Comparison of ENCODE assay signal across 8 cellular contexts in the genomic region with DNA sequence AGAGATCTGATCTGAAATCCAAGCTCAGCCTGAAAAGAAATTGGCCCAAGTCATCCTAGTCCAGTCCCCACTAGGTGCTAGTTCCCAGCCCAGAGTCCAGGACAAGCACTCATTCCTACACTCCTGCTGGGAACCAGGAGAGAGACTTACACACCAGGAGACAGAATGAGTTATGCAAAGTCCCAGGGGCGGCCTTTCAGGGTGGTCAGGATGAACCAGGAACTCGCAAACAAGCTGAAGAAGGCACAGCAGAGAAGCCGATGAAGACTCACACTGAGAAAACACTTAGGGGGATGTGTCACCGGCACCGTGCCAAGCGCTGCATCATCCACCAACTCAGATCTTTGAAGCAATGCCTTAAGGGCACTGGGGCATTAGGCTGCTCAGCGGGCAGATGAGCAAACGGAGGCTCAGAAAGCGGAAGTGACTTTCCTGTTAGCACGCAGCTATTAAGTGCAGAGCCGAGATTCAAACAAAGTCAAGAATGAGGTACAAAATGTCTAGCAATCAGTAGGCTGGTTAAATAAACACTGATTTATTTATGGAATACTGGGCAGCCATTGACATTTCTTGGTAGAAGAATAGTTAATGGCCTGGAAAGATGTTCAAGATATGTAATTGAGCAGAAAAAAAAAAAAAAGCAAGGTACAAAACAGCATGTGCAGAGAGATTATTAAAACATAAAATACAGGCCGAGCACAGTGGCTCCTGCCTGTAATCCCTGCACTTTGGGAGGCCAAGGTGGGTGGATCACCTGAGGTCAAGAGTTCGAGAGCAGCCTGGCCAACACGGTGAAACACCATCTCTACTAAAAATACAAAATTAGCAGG.
DNase-seq lines count a peak whose midpoint lies in the region; ATAC-seq, FAIRE-seq and TF ChIP-seq lines count a peak whose summit lies in the region.

No MANE protein-coding gene starts in this region.

- no peak overlapping the region for H2AFZ ChIP-seq in astrocyte (ENCODE audit: low read depth, low read length)

- no peaks in the 10 kb centered on the region for H3K27me3 ChIP-seq in BLaER1 treated with 17β-estradiol and CSF1 and Interleukin-3, amounts not matched to agents 10 nM and 100 nM
- H3K27me3 ChIP-seq in HUES48 (ENCODE audit: control insufficient read depth, insufficient read depth, low read length) (no peaks in the 10 kb centered on the region), astrocyte (ENCODE audit: insufficient read depth, low read length) (no peaks in the 10 kb centered on the region)

- no peaks in the 10 kb centered on the region for H3K36me3 ChIP-seq in BLaER1 treated with 17β-estradiol and CSF1 and Interleukin-3, amounts not matched to agents 10 nM and 100 nM
- H3K36me3 ChIP-seq in HUES48 (ENCODE audit: control insufficient read depth, insufficient read depth, low read length), result no peaks in the 10 kb centered on the region
- no peaks in the 10 kb centered on the region for H3K36me3 ChIP-seq in astrocyte (ENCODE audit: insufficient read depth, low read length)

- CTCF ChIA-PET in T-cell (lab: Charles Lee), result interaction anchor here (0.6 to 1.0 kb wide), 6 partner anchors 8 to 411 kb away, joined by 3 to 6 read pairs (median 4); no protein-coding TSS in a partner anchor

- no peaks in the 10 kb centered on the region for H3K9me3 Mint-ChIP-seq in T-cell
- H3K9me3 Mint-ChIP-seq in astrocyte (ENCODE audit: unreplicated experiment), result peaks cover 7% of the 10 kb centered on the region

- H3K27ac ChIP-seq in BLaER1 treated with 17β-estradiol and CSF1 and Interleukin-3, amounts not matched to agents 10 nM and 100 nM, result peak overlapping the region; percentile 59 to 97 (median 77); a peak in 21 of 22 replicates
- H3K27ac ChIP-seq in HUES48 (ENCODE audit: low read depth, low read length), result peak overlapping the region; percentile 39
- H3K27ac ChIP-seq in astrocyte (ENCODE audit: low read depth, low read length), result peak overlapping the region; percentile 75

- H3K4me2 ChIP-seq in BLaER1 treated with 17β-estradiol and CSF1 and Interleukin-3, amounts not matched to agents 10 nM and 100 nM, result peak overlapping the region; percentile 66 to 95 (median 81)
- peak overlapping the region; percentile 77 for H3K4me2 ChIP-seq in astrocyte (ENCODE audit: low read length)

- POLR2A ChIA-PET in T-cell (lab: Charles Lee), result interaction anchor here (0.7 kb wide), 2 partner anchors 59 to 218 kb away, joined by 3 to 13 read pairs (median 7); no protein-coding TSS in a partner anchor

- H3K27me3 Mint-ChIP-seq in T-cell (no peaks in the 10 kb centered on the region), astrocyte (ENCODE audit: low read depth, unreplicated experiment) (peaks cover 4% of the 10 kb centered on the region)

- FAIRE-seq in astrocyte (lab: Jason Lieb, UNC), result peak; percentile 71

- peak overlapping the region; percentile 3 to 68 (median 34) for H3K4me3 Mint-ChIP-seq in T-cell
- H3K4me3 Mint-ChIP-seq in astrocyte (ENCODE audit: unreplicated experiment), result no peak overlapping the region

- H3K79me2 ChIP-seq in astrocyte (ENCODE audit: insufficient read depth, low read length), result no peaks in the 10 kb centered on the region

- H3K4me1 Mint-ChIP-seq in T-cell, result peaks cover 25 to 40% (median 28%) of the 10 kb centered on the region in 3 donors
- peaks cover 18% of the 10 kb centered on the region for H3K4me1 Mint-ChIP-seq in astrocyte (ENCODE audit: low read depth, unreplicated experiment)

- ATAC-seq in GM19452 (IDR thresholded peaks at IDR 0.05; ENCODE audit: unreplicated experiment), result peak; percentile 66
- ATAC-seq in T-cell (replicated peaks in 1 of 4), result peak; percentile 84 to 91 (median 87)

- no peaks in the 10 kb centered on the region for H3K36me3 Mint-ChIP-seq in T-cell
- no peaks in the 10 kb centered on the region for H3K36me3 Mint-ChIP-seq in astrocyte (ENCODE audit: low read depth, unreplicated experiment)

- peaks cover 48 to 66% (median 62%) of the 10 kb centered on the region in 10 experiments for H3K4me1 ChIP-seq in BLaER1 treated with 17β-estradiol and CSF1 and Interleukin-3, amounts not matched to agents 10 nM and 100 nM
- H3K4me1 ChIP-seq in HUES48 (ENCODE audit: control insufficient read depth, insufficient read depth, low read length), result peaks cover 7% of the 10 kb centered on the region; the same call in 1 of the 2 replicates
- H3K4me1 ChIP-seq in astrocyte (ENCODE audit: insufficient read depth, low read length), result peaks cover 21% of the 10 kb centered on the region

- H4K20me1 ChIP-seq in BLaER1 treated with 17β-estradiol and CSF1 and Interleukin-3, amounts not matched to agents 10 nM and 100 nM, result no peaks in the 10 kb centered on the region
- H4K20me1 ChIP-seq in astrocyte (ENCODE audit: insufficient read depth, low read length), result no peaks in the 10 kb centered on the region

- peak; percentile 42 to 81 (median 67) for DNase-seq in T-cell
- DNase-seq in astrocyte (ENCODE audit: low read depth), result peak; percentile 92
- DNase-seq in left kidney (ENCODE audit: low read depth, low spot score), result peak; percentile 68
- DNase-seq in stimulated activated CD4-positive, alpha-beta T cell treated with anti-CD3 and anti-CD28 coated beads, TNF-alpha, amount 100 ng/mL, for 24 hours (ENCODE audit: low read depth in 3 of 3), result peak; percentile 62 to 78 (median 65)
- no peak for DNase-seq in superior temporal gyrus (ENCODE audit: extremely low spot score)

- peak overlapping the region in 1 of 10 experiments; percentile 30; a peak in 1 of 20 replicates for H3K4me3 ChIP-seq in BLaER1 treated with 17β-estradiol and CSF1 and Interleukin-3, amounts not matched to agents 10 nM and 100 nM
- H3K4me3 ChIP-seq in HUES48 (ENCODE audit: low read depth, low read length) (no peak overlapping the region), astrocyte (ENCODE audit: insufficient read depth, low read depth, low read length) (peak overlapping the region; percentile 13)

- TF ChIP-seq CTCF in astrocyte (IDR thresholded peaks at IDR 0.05; ENCODE audit: insufficient read depth, low read depth, low read length), result no peak

- H3K9ac ChIP-seq in BLaER1 treated with 17β-estradiol and CSF1 and Interleukin-3, amounts not matched to agents 10 nM and 100 nM, result peak overlapping the region; percentile 36 to 68 (median 61); a peak in 20 of 22 replicates
- no peak overlapping the region for H3K9ac ChIP-seq in HUES48 (ENCODE audit: low read depth, low read length)
- H3K9ac ChIP-seq in astrocyte (ENCODE audit: low read length), result peak overlapping the region; percentile 45

- H3K9me3 ChIP-seq in BLaER1 treated with 17β-estradiol and CSF1 and Interleukin-3, amounts not matched to agents 10 nM and 100 nM (replicated peaks in 1 of 11), result peaks cover 0 to 7% (median 5%) of the 10 kb centered on the region in 11 experiments; a peak in 8 of 22 replicates
- H3K9me3 ChIP-seq in HUES48 (ENCODE audit: control insufficient read depth, insufficient read depth, low read length) (no peaks in the 10 kb centered on the region), astrocyte (ENCODE audit: insufficient read depth, low read depth, low read length) (no peaks in the 10 kb centered on the region)

- H3K27ac Mint-ChIP-seq in T-cell (peak overlapping the region; percentile 84 to 91), astrocyte (ENCODE audit: unreplicated experiment) (no peak overlapping the region)
